8 cellular contexts compared by ENCODE assay signal in genomic region chr9:136050706-136051567, GRCh38. TPM values are rescaled to one million over a fixed set of nuclear protein-coding genes. Genes with fewer than 3 reads are reported as not detected.
DNase-seq lines count a peak whose midpoint lies in the region; ATAC-seq, FAIRE-seq and TF ChIP-seq lines count a peak whose summit lies in the region.

No MANE protein-coding gene starts in this region.

- peak overlapping the region; percentile 50 for H3K9ac ChIP-seq in fibroblast of lung (ENCODE audit: insufficient read depth, low read length)

- H3K27me3 ChIP-seq in fibroblast of lung (ENCODE audit: control insufficient read depth, insufficient read depth, low read length) = no peaks in the 10 kb centered on the region
- H3K27me3 ChIP-seq in neuron (ENCODE audit: insufficient read depth, low read length) = no peaks in the 10 kb centered on the region

- peak overlapping the region; percentile 59 for H3K27ac ChIP-seq in fibroblast of lung (ENCODE audit: insufficient read depth, low read length)

- H2AFZ ChIP-seq in fibroblast of lung (ENCODE audit: low read length) (no peak overlapping the region), neuron (ENCODE audit: low read depth, low read length) (peak overlapping the region; percentile 43)

- DNase-seq in AG10803 (ENCODE audit: low read depth) (no peak), NCI-H2171 treated with DMSO at 0.1 percent for 48 hours (lab: John Stamatoyannopoulos, UW) (peak; percentile 82), fibroblast of lung (ENCODE audit: low read depth in 2 of 2) (peak in 1 of 2 donors; percentile 26), GM12892 (ENCODE audit: insufficient read length) (no peak), frontal cortex (ENCODE audit: low spot score in 2 of 2) (no peak)

- H3K36me3 ChIP-seq in fibroblast of lung (ENCODE audit: control insufficient read depth, insufficient read depth, low read length) (peaks cover 16% of the 10 kb centered on the region), neuron (ENCODE audit: insufficient read depth, low read length) (peaks cover 7% of the 10 kb centered on the region)

- peak overlapping the region; percentile 66 for H3K4me2 ChIP-seq in fibroblast of lung (ENCODE audit: extremely low read depth, insufficient read depth, low read length)

- no peaks in the 10 kb centered on the region for H4K20me1 ChIP-seq in fibroblast of lung (ENCODE audit: control insufficient read depth, extremely low read depth, insufficient read depth, low read length)

- peaks cover 13% of the 10 kb centered on the region for H3K79me2 ChIP-seq in fibroblast of lung (ENCODE audit: control insufficient read depth, insufficient read depth, low read length)

- FAIRE-seq in GM12892 (lab: Jason Lieb, UNC) (no peak), frontal cortex (lab: Jason Lieb, UNC) (no peak)

- no peak for ATAC-seq in GM19467 (IDR thresholded peaks at IDR 0.05; ENCODE audit: unreplicated experiment)
- ATAC-seq in HG02759 (IDR thresholded peaks at IDR 0.05; ENCODE audit: unreplicated experiment) = no peak

- H3K4me1 ChIP-seq in fibroblast of lung (ENCODE audit: control insufficient read depth, extremely low read depth, insufficient read depth, low read length) = peaks cover 11% of the 10 kb centered on the region
- peaks cover 29% of the 10 kb centered on the region for H3K4me1 ChIP-seq in neuron (ENCODE audit: insufficient read depth, low read length)

- H3K9me3 ChIP-seq in fibroblast of lung (ENCODE audit: control insufficient read depth, insufficient read depth, low read depth, low read length) (no peaks in the 10 kb centered on the region), neuron (ENCODE audit: low read length) (no peaks in the 10 kb centered on the region)

- TF ChIP-seq CTCF in AG10803 (conservative IDR thresholded peaks at IDR 0.05; ENCODE audit: low read length) (no peak), fibroblast of lung (conservative IDR thresholded peaks at IDR 0.05 in 1 of 2, IDR thresholded peaks at IDR 0.05 in 1 of 2; ENCODE audit: low read depth in 1 of 2, low read length in 2 of 2) (no peak)

- H3K4me3 ChIP-seq in AG10803 (ENCODE audit: low read length) (peak overlapping the region; percentile 63), fibroblast of lung (replicated peaks in 1 of 4; ENCODE audit: control extremely low read depth in 1 of 4, insufficient read depth in 1 of 4, low read depth in 3 of 4, low read length in 4 of 4) (peak overlapping the region; percentile 42 to 64 (median 58)), neuron (ENCODE audit: low read length) (peak overlapping the region; percentile 56)

- TF ChIP-seq POLR2A in GM12892 (IDR thresholded peaks at IDR 0.05; ENCODE audit: low read depth, low read length) = no peak

RNA-seq across cellular contexts. Expression of gene NACC2, which starts 44.2 kb away (rescaled TPM):
- total RNA-seq in fibroblast of lung (18.2 and 18.5 TPM in 2 replicates), frontal cortex (3.7 TPM)
- polyA plus RNA-seq in fibroblast of lung = 12.3 and 14.4 TPM in 2 replicates
- polyA plus RNA-seq in fibroblast of lung (2012) = 19.3 and 19.8 TPM in 2 replicates
- polyA minus RNA-seq in fibroblast of lung (ENCODE audit: low replicate concordance) = 18.7 and 24.5 TPM in 2 replicates
- polyA plus RNA-seq in GM12892 (2012; ENCODE audit: missing spikeins) = 0.04 TPM
